In the genomic region with DNA sequence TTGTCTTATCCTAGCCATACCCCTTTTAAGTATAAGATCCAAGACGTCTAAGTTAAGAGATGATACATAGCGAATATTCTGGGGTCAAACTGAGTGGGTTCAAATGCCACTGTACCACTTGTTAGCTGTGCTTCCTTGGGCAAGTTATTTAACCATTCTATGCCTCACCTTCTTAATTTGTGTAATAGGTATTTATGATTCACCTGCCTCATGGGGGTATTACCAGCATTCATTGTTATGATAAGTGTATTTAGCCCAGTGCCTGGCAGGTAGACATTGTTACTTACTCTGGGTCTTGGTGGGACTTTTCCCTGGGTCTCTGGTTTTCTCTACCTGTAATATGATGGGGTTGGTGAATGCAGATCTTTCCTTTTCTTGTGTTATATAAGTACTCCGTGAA, we compare ENCODE assay signal across 1 cellular context.
TF ChIP-seq lines count a peak whose summit lies in the region.

No MANE protein-coding gene starts in this region.

TF ChIP-seq in K562, 482 proteins besides CTCF, POLR2A, EP300 and RAD21:
- TF ChIP-seq CBX2 (IDR thresholded peaks at IDR 0.05; ENCODE audit: insufficient read depth, low read length, poor library complexity, severe bottlenecking) (no peak), CCNT2 (IDR thresholded peaks at IDR 0.05; ENCODE audit: borderline replicate concordance, extremely low read depth, insufficient read length, low read depth, low read length) (no peak), ZNF347 (CRISPR knock-in tag; IDR thresholded peaks at IDR 0.05; ENCODE audit: low read depth) (no peak), POLR2G (IDR thresholded peaks at IDR 0.05; ENCODE audit: low read depth, low read length) (no peak), SETDB1 (IDR thresholded peaks at IDR 0.05; ENCODE audit: low read length) (no peak), FOS (IDR thresholded peaks at IDR 0.05; ENCODE audit: extremely low read depth, insufficient read length) (no peak), XRCC4 (IDR thresholded peaks at IDR 0.05; ENCODE audit: extremely low read depth, insufficient read depth, insufficient read length) (no peak), ILF3 (IDR thresholded peaks at IDR 0.05; ENCODE audit: borderline replicate concordance) (no peak), SRF (CRISPR knock-in tag; IDR thresholded peaks at IDR 0.05) (no peak), SPI1 (IDR thresholded peaks at IDR 0.05; ENCODE audit: borderline replicate concordance, low read depth, low read length) (no peak), ZKSCAN3 (CRISPR knock-in tag; IDR thresholded peaks at IDR 0.05) (no peak), REST (CRISPR knock-in tag; IDR thresholded peaks at IDR 0.05; ENCODE audit: low read depth) (no peak), RBBP5 (IDR thresholded peaks at IDR 0.05; ENCODE audit: borderline replicate concordance, insufficient read depth, low read length, poor library complexity, severe bottlenecking) (no peak), GATA2 (CRISPR knock-in tag; IDR thresholded peaks at IDR 0.05) (no peak), CBFA2T2 (conservative IDR thresholded peaks at IDR 0.05) (no peak)
- TF ChIP-seq, protein P1, sequence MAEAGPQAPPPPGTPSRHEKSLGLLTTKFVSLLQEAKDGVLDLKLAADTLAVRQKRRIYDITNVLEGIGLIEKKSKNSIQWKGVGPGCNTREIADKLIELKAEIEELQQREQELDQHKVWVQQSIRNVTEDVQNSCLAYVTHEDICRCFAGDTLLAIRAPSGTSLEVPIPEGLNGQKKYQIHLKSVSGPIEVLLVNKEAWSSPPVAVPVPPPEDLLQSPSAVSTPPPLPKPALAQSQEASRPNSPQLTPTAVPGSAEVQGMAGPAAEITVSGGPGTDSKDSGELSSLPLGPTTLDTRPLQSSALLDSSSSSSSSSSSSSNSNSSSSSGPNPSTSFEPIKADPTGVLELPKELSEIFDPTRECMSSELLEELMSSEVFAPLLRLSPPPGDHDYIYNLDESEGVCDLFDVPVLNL (CRISPR knock-in tag; IDR thresholded peaks at IDR 0.05; ENCODE audit: low read depth): no peak
- TF ChIP-seq, protein P2, sequence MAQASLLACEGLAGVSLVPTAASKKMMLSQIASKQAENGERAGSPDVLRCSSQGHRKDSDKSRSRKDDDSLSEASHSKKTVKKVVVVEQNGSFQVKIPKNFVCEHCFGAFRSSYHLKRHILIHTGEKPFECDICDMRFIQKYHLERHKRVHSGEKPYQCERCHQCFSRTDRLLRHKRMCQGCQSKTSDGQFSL (CRISPR knock-in tag; IDR thresholded peaks at IDR 0.05): no peak
- TF ChIP-seq, protein P2 (tag; IDR thresholded peaks at IDR 0.05): no peak
